Comparison of ENCODE assay signal across 10 cellular contexts in genomic region chr9:22997923-22998322, GRCh38.
"Had no signal": no experiment of that assay in that cellular context is flagged by ENCODE, and none has a peak within 500 bp of the region (broad histone marks: within the 10 kb centered on the region; RNA-seq: fewer than 3 reads in every experiment).

No MANE protein-coding gene starts in this region.

- H3K9ac ChIP-seq: GM23248 had no signal

- H3K4me3 ChIP-seq: GM23248, GM23338, HAP-1 had no signal

- H3K27ac Mint-ChIP-seq: GM23338, H9, HFFc6 had no signal

- H3K4me1 Mint-ChIP-seq: GM23338, H9 had no signal

- H3K27ac ChIP-seq: GM23248 had no signal

- H2AFZ ChIP-seq: GM23248, GM23338 had no signal

- DNase-seq: GM23248, GOT3, H7, H9, HCEC 1CT, HFFc6 had no signal

- FAIRE-seq: H54 had no signal

- H3K4me2 ChIP-seq: GM23338 had no signal

- H3K4me3 Mint-ChIP-seq: GM23338, H9, HFFc6 had no signal

- H3K4me1 ChIP-seq: HAP-1 had no signal

- H3K36me3 ChIP-seq: HAP-1 had no signal

- ATAC-seq: GM23338, HCT116 had no signal
